In the genomic region with DNA sequence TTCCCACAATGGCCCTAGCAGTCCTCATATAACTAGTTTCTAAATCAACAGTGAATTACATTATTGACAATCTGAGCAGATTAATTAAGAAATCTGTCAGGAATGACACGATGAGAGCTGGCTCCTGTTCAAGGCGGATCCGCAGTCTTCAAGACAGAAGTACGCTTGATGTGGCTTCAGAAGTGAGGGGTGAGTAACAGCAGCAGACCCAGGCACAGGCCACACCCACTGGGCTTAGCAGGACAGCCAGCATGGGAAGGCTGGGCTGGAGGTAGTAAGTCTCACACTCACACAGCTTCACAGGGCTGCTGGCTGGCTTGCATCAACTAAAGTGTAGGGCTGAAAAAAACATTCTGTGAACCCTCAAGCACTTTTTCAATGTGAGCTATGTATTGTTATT, we compare ENCODE assay signal across 14 cellular contexts.
DNase-seq lines count a peak whose midpoint lies in the region; ATAC-seq and TF ChIP-seq lines count a peak whose summit lies in the region.
"Had no signal": no experiment of that assay in that cellular context is flagged by ENCODE, and none has a peak within 500 bp of the region (broad histone marks: within the 10 kb centered on the region; RNA-seq: fewer than 3 reads in every experiment).

No MANE protein-coding gene starts in this region.

- H3K4me1 Mint-ChIP-seq in dendritic cell treated with granulocyte-macrophage colony-stimulating factor and Interleukin-4, amounts not matched to agents 40 ng/mL and 50 ng/mL, for 4 days (ENCODE audit: low read depth), result peaks cover 84% of the 10 kb centered on the region
- peaks cover 27% of the 10 kb centered on the region for H3K4me1 Mint-ChIP-seq in nephron progenitor cell

- DNase-seq in EH (ENCODE audit: low read depth), result peak; percentile 3
- DNase-seq in MV-4-11 (lab: John Stamatoyannopoulos, UW), result peak; percentile 75
- no peak for DNase-seq in nephron progenitor cell
- DNase-seq in psoas muscle, result no peak
- no peak for DNase-seq in nucleus accumbens (lab: John Stamatoyannopoulos, UW)
- DNase-seq in sciatic nerve (ENCODE audit: low spot score), result no peak
- no peak for DNase-seq in stimulated activated naive CD4-positive, alpha-beta T cell treated with Interleukin-2 at 50 U/mL for 16 hours (lab: John Stamatoyannopoulos, UW)
- DNase-seq: activated naive CD8-positive, alpha-beta T cell treated with anti-CD3 and anti-CD28 coated beads, Interleukin-2, amount 10 ng/mL, durations not matched to agents 7 days and 5 days; NCI-H2029; ovary; stimulated activated CD4-positive, alpha-beta T cell treated with anti-CD3 and anti-CD28 coated beads, Interleukin-4, amount 100 ng/mL, for 4 hours had no signal

- H3K36me3 Mint-ChIP-seq in dendritic cell treated with granulocyte-macrophage colony-stimulating factor and Interleukin-4, amounts not matched to agents 40 ng/mL and 50 ng/mL, for 4 days (ENCODE audit: low read depth), result peaks cover 6% of the 10 kb centered on the region
- H3K36me3 Mint-ChIP-seq in nephron progenitor cell (ENCODE audit: low read depth), result no peaks in the 10 kb centered on the region

- H3K27me3 ChIP-seq in psoas muscle (ENCODE audit: insufficient read depth in 3 of 3, low read length in 2 of 3), result no peaks in the 10 kb centered on the region
- H3K27me3 ChIP-seq: ovary had no signal

- ATAC-seq in psoas muscle (no peak), sciatic nerve (no peak)

- intact Hi-C loops in dendritic cell treated with granulocyte-macrophage colony-stimulating factor and Interleukin-4, amounts not matched to agents 40 ng/mL and 50 ng/mL, for 4 days (cut with micrococcal nuclease), result no loop called here
- intact Hi-C loops in psoas muscle (cut with DNase I) (no loop called here), sciatic nerve (cut with DNase I) (no loop called here)

- H3K27me3 Mint-ChIP-seq in dendritic cell treated with granulocyte-macrophage colony-stimulating factor and Interleukin-4, amounts not matched to agents 40 ng/mL and 50 ng/mL, for 4 days, result no peaks in the 10 kb centered on the region
- peaks cover 6% of the 10 kb centered on the region for H3K27me3 Mint-ChIP-seq in nephron progenitor cell (ENCODE audit: low read depth, poor library complexity)

- peaks cover 9% of the 10 kb centered on the region for H3K9me3 Mint-ChIP-seq in dendritic cell treated with granulocyte-macrophage colony-stimulating factor and Interleukin-4, amounts not matched to agents 40 ng/mL and 50 ng/mL, for 4 days
- peaks cover 8% of the 10 kb centered on the region for H3K9me3 Mint-ChIP-seq in nephron progenitor cell
- H3K9me3 Mint-ChIP-seq: T-helper 1 cell treated with Interleukin-12 subunit alpha and Interleukin-12 subunit beta and Interleukin-4 antibody, amounts not matched to agents 30 μg/mL and 1 μg/mL, for 36 hours had no signal

- H3K4me3 Mint-ChIP-seq in dendritic cell treated with granulocyte-macrophage colony-stimulating factor and Interleukin-4, amounts not matched to agents 40 ng/mL and 50 ng/mL, for 4 days, result no peak overlapping the region
- H3K4me3 Mint-ChIP-seq in nephron progenitor cell, result no peak overlapping the region
- H3K4me3 Mint-ChIP-seq: activated naive CD8-positive, alpha-beta T cell treated with anti-CD3 and anti-CD28 coated beads, Interleukin-2, amount 10 ng/mL, durations not matched to agents 7 days and 5 days; T-helper 1 cell treated with Interleukin-12 subunit alpha and Interleukin-12 subunit beta and Interleukin-4 antibody, amounts not matched to agents 30 μg/mL and 1 μg/mL, for 36 hours had no signal

- no peak overlapping the region for H3K4me3 ChIP-seq in psoas muscle
- H3K4me3 ChIP-seq: lung, ovary had no signal

- no peak for TF ChIP-seq CTCF in nephron progenitor cell (IDR thresholded peaks at IDR 0.05)
- no peak for TF ChIP-seq CTCF in psoas muscle (IDR thresholded peaks at IDR 0.05)

- H3K4me1 ChIP-seq in psoas muscle, result no peaks in the 10 kb centered on the region

- no peaks in the 10 kb centered on the region for H3K36me3 ChIP-seq in psoas muscle (ENCODE audit: insufficient read depth in 1 of 2, low read depth in 1 of 2)
- H3K36me3 ChIP-seq: ovary had no signal

- no peaks in the 10 kb centered on the region for H3K9me3 ChIP-seq in psoas muscle
- H3K9me3 ChIP-seq: ovary had no signal

- peak overlapping the region; percentile 82 for H3K27ac Mint-ChIP-seq in dendritic cell treated with granulocyte-macrophage colony-stimulating factor and Interleukin-4, amounts not matched to agents 40 ng/mL and 50 ng/mL, for 4 days
- H3K27ac Mint-ChIP-seq in nephron progenitor cell, result peak overlapping the region; percentile 30
- H3K27ac Mint-ChIP-seq: activated naive CD8-positive, alpha-beta T cell treated with anti-CD3 and anti-CD28 coated beads, Interleukin-2, amount 10 ng/mL, durations not matched to agents 7 days and 5 days; T-helper 1 cell treated with Interleukin-12 subunit alpha and Interleukin-12 subunit beta and Interleukin-4 antibody, amounts not matched to agents 30 μg/mL and 1 μg/mL, for 36 hours had no signal

- no peak overlapping the region for H3K27ac ChIP-seq in psoas muscle
- H3K27ac ChIP-seq: ovary had no signal

- 84 to 93% (median 91%) methylated on average over 4 of the region's 4 CpGs for WGBS in psoas muscle, 3 donors

Comparison
In these comparisons a context has a peak if more than half of its experiments do, and no peak if none do; other contexts are left out.
1. DNase-seq: peak in EH (single experiment) and MV-4-11 (single experiment); none in nephron progenitor cell (single experiment), psoas muscle (0 of 2), nucleus accumbens (0 of 56), sciatic nerve (single experiment) and stimulated activated naive CD4-positive, alpha-beta T cell treated with Interleukin-2 at 50 U/mL for 16 hours (single experiment).